ENCODE assay signal across 25 cellular contexts in the genomic region with DNA sequence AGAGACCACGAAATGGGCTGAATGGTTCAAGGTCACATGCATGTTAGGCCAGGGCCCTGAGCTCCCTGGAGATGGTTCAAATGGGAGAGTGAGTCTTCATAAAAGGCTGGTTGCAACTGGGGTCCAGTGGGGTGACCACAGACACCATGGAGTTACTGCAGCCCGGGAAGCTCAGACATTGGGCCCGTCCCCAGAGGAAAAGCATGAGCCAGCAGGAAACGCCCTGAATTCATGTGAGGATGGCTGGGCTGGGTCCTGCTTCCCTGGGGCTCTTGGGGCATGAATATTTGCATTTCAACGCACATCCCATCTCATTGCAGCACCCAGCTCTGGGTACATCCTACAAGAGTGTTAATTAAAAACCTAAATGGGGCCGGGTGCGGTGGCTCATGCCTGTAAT.
"Had no signal": no experiment of that assay in that cellular context is flagged by ENCODE, and none has a peak within 500 bp of the region (broad histone marks: within the 10 kb centered on the region; RNA-seq: fewer than 3 reads in every experiment).

No MANE protein-coding gene starts in this region.

- DNase-seq: dermis blood vessel endothelial cell; effector memory CD4-positive, alpha-beta T cell; foreskin keratinocyte; heart left ventricle; left ventricle myocardium superior; lower lobe of right lung; natural killer cell; stimulated activated CD4-positive, alpha-beta T cell treated with anti-CD3 and anti-CD28 coated beads, Interleukin-2, amount 100 ng/mL, for 24 hours; stimulated activated CD4-positive, alpha-beta T cell treated with anti-CD3 and anti-CD28 coated beads, Interleukin-4, amount 100 ng/mL, for 24 hours; stimulated activated naive CD4-positive, alpha-beta T cell treated with Interleukin-2 at 50 U/mL for 16 hours; stomach; thyroid gland; trophoblast cell had no signal

- H3K36me3 ChIP-seq: esophagus muscularis mucosa, gastroesophageal sphincter, heart left ventricle, lower lobe of right lung, neutrophil, pancreas, right lobe of liver, stomach, thyroid gland had no signal

- H3K9me3 ChIP-seq: lower lobe of right lung, neutrophil, pancreas, right lobe of liver, thyroid gland had no signal

- H3K4me3 ChIP-seq: coronary artery, esophagus muscularis mucosa, gastroesophageal sphincter, heart left ventricle, hepatocyte, lower lobe of right lung, pancreas, right lobe of liver, smooth muscle cell, stomach, thyroid gland had no signal

- H3K27me3 ChIP-seq: foreskin keratinocyte, hepatocyte, neutrophil, right lobe of liver, thyroid gland had no signal

- H3K4me1 ChIP-seq: esophagus muscularis mucosa, foreskin keratinocyte, gastroesophageal sphincter, heart left ventricle, lower lobe of right lung, pancreas, right lobe of liver, stomach, thyroid gland had no signal

- ATAC-seq: foreskin keratinocyte; gastroesophageal sphincter; heart left ventricle; left ventricle myocardium superior; lower lobe of right lung; natural killer cell; pancreas; right lobe of liver; stimulated activated effector memory CD8-positive, alpha-beta T cell treated with anti-CD3 and anti-CD28 coated beads, Interleukin-12 subunit alpha, Interleukin-12 subunit beta, amount 100 ng/mL, for 72 hours had no signal

- H3K27ac ChIP-seq: coronary artery, esophagus muscularis mucosa, foreskin keratinocyte, gastroesophageal sphincter, heart left ventricle, hepatocyte, lower lobe of right lung, neutrophil, pancreas, right lobe of liver, stomach, thyroid gland had no signal

- FAIRE-seq: endothelial cell of umbilical vein, islet of Langerhans, pancreas, urothelium cell line had no signal
